Comparison of ENCODE assay signal across 8 cellular contexts in the genomic region with DNA sequence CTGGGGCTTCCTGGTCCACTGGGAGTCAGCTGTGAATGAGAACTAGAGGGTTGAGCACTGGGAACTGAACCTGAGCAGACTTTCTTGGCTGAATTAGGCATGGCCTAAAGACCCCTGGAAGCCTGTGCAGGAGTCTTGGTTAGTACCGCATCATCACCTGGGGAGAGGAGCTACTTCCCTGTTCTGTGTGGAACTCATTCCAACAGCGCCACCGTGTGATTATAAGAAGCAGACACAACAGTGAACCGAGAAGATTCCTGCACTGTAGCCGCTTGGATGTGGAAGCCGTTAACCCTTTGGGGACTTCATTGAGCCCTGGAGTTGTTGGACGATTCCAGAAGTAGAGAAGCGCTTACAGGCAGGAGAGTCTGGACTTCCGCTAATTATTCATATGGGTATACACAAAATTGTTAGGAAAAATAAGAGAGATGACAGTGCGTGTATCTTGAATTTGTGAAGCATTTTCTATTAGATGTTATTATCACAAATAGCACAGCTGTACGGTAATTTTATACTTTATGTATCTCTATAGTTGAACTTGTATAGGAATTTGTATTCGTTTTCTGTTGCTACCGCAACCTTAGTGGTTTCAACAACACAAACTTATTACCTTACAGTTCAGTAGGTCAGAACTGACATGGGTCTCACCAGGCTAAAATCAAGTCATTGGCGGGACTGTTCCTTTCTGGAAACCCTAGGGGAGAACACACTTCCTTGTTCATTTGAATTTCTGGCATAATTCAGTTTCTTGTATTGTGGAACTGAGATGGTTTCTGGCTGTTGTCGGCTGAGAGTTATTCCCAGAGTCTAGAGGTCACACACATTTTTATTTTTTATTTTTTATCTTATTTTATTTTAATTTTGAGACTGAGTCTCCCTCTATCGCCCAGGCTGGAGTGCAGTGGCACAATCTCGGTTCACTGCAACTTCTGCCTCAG.
DNase-seq lines count a peak whose midpoint lies in the region; ATAC-seq and TF ChIP-seq lines count a peak whose summit lies in the region.

No MANE protein-coding gene starts in this region.

- ATAC-seq in HG02798 (IDR thresholded peaks at IDR 0.05; ENCODE audit: poor library complexity, unreplicated experiment) (peak; percentile 99), right cardiac atrium (peak; percentile 97)

- TF ChIP-seq POLR2A in sigmoid colon (IDR thresholded peaks at IDR 0.05) = no peak

- H3K36me3 ChIP-seq in sigmoid colon = no peaks in the 10 kb centered on the region

- H3K4me1 ChIP-seq in right cardiac atrium (ENCODE audit: control insufficient read depth, insufficient read depth, low read length) (no peaks in the 10 kb centered on the region), sigmoid colon (peaks cover 0 to 11% (median 3%) of the 10 kb centered on the region in 4 donors)

- H3K4me3 ChIP-seq in right cardiac atrium (ENCODE audit: low read length) (no peak overlapping the region), sigmoid colon (no peak overlapping the region)

- WGBS in right cardiac atrium = 21% methylated on average over 17 of the region's 17 CpGs
- 32 to 39% methylated on average over 17 of the region's 17 CpGs for WGBS in sigmoid colon, 2 donors

- H3K9me3 ChIP-seq in right cardiac atrium (ENCODE audit: control insufficient read depth, low read length) = no peaks in the 10 kb centered on the region
- H3K9me3 ChIP-seq in sigmoid colon = no peaks in the 10 kb centered on the region

- intact Hi-C loops in right cardiac atrium (cut with DNase I) = loop anchor here in 3 of 4 donors (5.0 kb wide), 4 partner anchors 111 to 361 kb away; partner anchors contain the start of gene ST8SIA1 (in 1 of the 3)
- intact Hi-C loops in sigmoid colon (cut with DNase I) = loop anchor here (1.0 to 5.0 kb wide), 3 partner anchors 108 to 361 kb away; no protein-coding TSS in a partner anchor

- peak; percentile 62 to 73 (median 66) for TF ChIP-seq CTCF in sigmoid colon (IDR thresholded peaks at IDR 0.05)

- H3K27me3 ChIP-seq in right cardiac atrium (ENCODE audit: control insufficient read depth, insufficient read depth) = no peaks in the 10 kb centered on the region
- no peaks in the 10 kb centered on the region for H3K27me3 ChIP-seq in sigmoid colon

- no peak for TF ChIP-seq EP300 in sigmoid colon (IDR thresholded peaks at IDR 0.05)

- H3K27ac ChIP-seq in right cardiac atrium (ENCODE audit: low read length) = no peak overlapping the region
- no peak overlapping the region for H3K27ac ChIP-seq in sigmoid colon

- peak; percentile 67 to 82 for DNase-seq in NCI-H524 (lab: John Stamatoyannopoulos, UW)
- no peak for DNase-seq in NCI-H524 treated with DMSO at 0.1 percent for 48 hours (lab: John Stamatoyannopoulos, UW)
- DNase-seq in NCI-H1105 treated with DMSO at 0.1 percent for 48 hours (lab: John Stamatoyannopoulos, UW) = peak; percentile 83
- peak; percentile 20 to 74 (median 48) for DNase-seq in T-helper 1 cell
- DNase-seq in amygdala (lab: John Stamatoyannopoulos, UW) = peak in 40 of 56 donors; percentile 2 to 66 (median 28)
- peak; percentile 41 to 62 (median 53) for DNase-seq in right cardiac atrium
- peak; percentile 78 for DNase-seq in sigmoid colon
